In genomic region chr19:5680083-5680436, GRCh38 we compare ENCODE assay signal across 9 cellular contexts. TPM values are rescaled to one million over a fixed set of nuclear protein-coding genes. Genes with fewer than 3 reads are reported as not detected.
DNase-seq lines count a peak whose midpoint lies in the region; ATAC-seq, FAIRE-seq and TF ChIP-seq lines count a peak whose summit lies in the region.
"Had no signal": no experiment of that assay in that cellular context is flagged by ENCODE, and none has a peak within 500 bp of the region (broad histone marks: within the 10 kb centered on the region; RNA-seq: fewer than 3 reads in every experiment).

No MANE protein-coding gene starts in this region.

- TF ChIP-seq CTCF in PC-3 (conservative IDR thresholded peaks at IDR 0.05; ENCODE audit: low read depth, low read length) (no peak), endothelial cell of umbilical vein (IDR thresholded peaks at IDR 0.05; ENCODE audit: extremely low read depth in 1 of 2, insufficient read depth in 1 of 2, low read depth in 1 of 2, low read length in 2 of 2) (no peak)

- no peak for TF ChIP-seq POLR2A in endothelial cell of umbilical vein (IDR thresholded peaks at IDR 0.05; ENCODE audit: low read depth, low read length)

- no peaks in the 10 kb centered on the region for H3K9me3 ChIP-seq in PC-3 (ENCODE audit: low read length)
- no peaks in the 10 kb centered on the region for H3K9me3 ChIP-seq in endothelial cell of umbilical vein (replicated peaks; ENCODE audit: control insufficient read depth, insufficient read depth, low read length)
- H3K9me3 ChIP-seq in muscle layer of duodenum (ENCODE audit: control insufficient read depth in 1 of 2, low read length in 2 of 2): no peaks in the 10 kb centered on the region

- intact Hi-C loops in PC-3 (cut with micrococcal nuclease): loop anchor here (10.0 kb wide), 2 partner anchors 115 to 1855 kb away; partner anchors contain the start of genes DUS3L and PNPLA6
- intact Hi-C loops in endothelial cell of umbilical vein (cut with micrococcal nuclease): loop anchor here (1.0 to 2.0 kb wide), 2 partner anchors 10 to 57 kb away; partner anchors contain the start of genes RPL36, SAFB and SAFB2

- H3K4me3 ChIP-seq in PC-3 (ENCODE audit: low read length) (peak overlapping the region; percentile 79), endothelial cell of umbilical vein (replicated peaks in 1 of 3; ENCODE audit: insufficient read depth in 1 of 3, low read depth in 1 of 3, low read length in 3 of 3) (peak overlapping the region; percentile 65 to 91 (median 90)), muscle layer of duodenum (ENCODE audit: low read depth in 1 of 2, low read length in 2 of 2) (peak overlapping the region; percentile 96 to 97)

- peak overlapping the region; percentile 74 for H2AFZ ChIP-seq in PC-3 (ENCODE audit: low read length)
- H2AFZ ChIP-seq in endothelial cell of umbilical vein (ENCODE audit: low read depth, low read length): peak overlapping the region; percentile 70

- H3K9me1 ChIP-seq in endothelial cell of umbilical vein (replicated peaks; ENCODE audit: control insufficient read depth, extremely low read depth, insufficient read depth, low read length): no peaks in the 10 kb centered on the region

- dilution Hi-C loops in endothelial cell of umbilical vein (cut with MboI; ENCODE audit: extremely low pct_ligation_motif_present, low sequenced_read_pairs): no loop called here

- H3K9me2 ChIP-seq in PC-3 (replicated peaks; ENCODE audit: low read length): no peaks in the 10 kb centered on the region

- peaks cover 8% of the 10 kb centered on the region; the same call in 1 of the 2 replicates for H3K4me1 ChIP-seq in PC-3 (ENCODE audit: insufficient read depth, low read length)
- H3K4me1 ChIP-seq in endothelial cell of umbilical vein (ENCODE audit: control insufficient read depth, extremely low read depth, insufficient read depth, low read length): peaks cover 10% of the 10 kb centered on the region
- H3K4me1 ChIP-seq in muscle layer of duodenum (ENCODE audit: control insufficient read depth in 1 of 2, insufficient read depth in 2 of 2, low read length in 2 of 2): peaks cover 6 to 19% of the 10 kb centered on the region in 2 donors

- H3K27me3 ChIP-seq in PC-3 (ENCODE audit: low read length): no peaks in the 10 kb centered on the region
- H3K27me3 ChIP-seq in endothelial cell of umbilical vein (ENCODE audit: control insufficient read depth in 2 of 2, insufficient read depth in 2 of 2, low read length in 2 of 2): no peaks in the 10 kb centered on the region
- H3K27me3 ChIP-seq in muscle layer of duodenum (ENCODE audit: low read depth, low read length): no peaks in the 10 kb centered on the region

- no peaks in the 10 kb centered on the region for H3F3A ChIP-seq in PC-3 (ENCODE audit: low read length, unreplicated experiment)

- POLR2A ChIA-PET in PC-3 (lab: Charles Lee; ENCODE audit: unreplicated experiment): no interaction called here
- POLR2A ChIA-PET in endothelial cell of umbilical vein (lab: Charles Lee): no interaction called here

- peaks cover 13% of the 10 kb centered on the region for H3K79me2 ChIP-seq in PC-3 (ENCODE audit: low read length)
- peaks cover 9% of the 10 kb centered on the region for H3K79me2 ChIP-seq in endothelial cell of umbilical vein (ENCODE audit: control insufficient read depth, insufficient read depth, low read length)

- H3K27ac ChIP-seq in PC-3 (ENCODE audit: low read length): peak overlapping the region; percentile 32
- peak overlapping the region; percentile 83 for H3K27ac ChIP-seq in endothelial cell of umbilical vein (ENCODE audit: insufficient read depth, low read depth, low read length)
- peak overlapping the region; percentile 91 for H3K27ac ChIP-seq in muscle layer of duodenum (ENCODE audit: low read length)

- CTCF ChIA-PET in PC-3 (lab: Charles Lee) (no interaction called here), endothelial cell of umbilical vein (lab: Charles Lee) (interaction anchor here (1.0 kb wide), 1 partner anchor 10 kb away, joined by 4 read pairs; the partner anchor contains the start of gene RPL36)

- H3K36me3 ChIP-seq in PC-3 (ENCODE audit: low read depth, low read length): no peaks in the 10 kb centered on the region
- peaks cover 0 to 5% of the 10 kb centered on the region in 2 experiments for H3K36me3 ChIP-seq in endothelial cell of umbilical vein (ENCODE audit: control insufficient read depth in 2 of 2, extremely low read depth in 1 of 2, insufficient read depth in 2 of 2, low read length in 2 of 2)
- H3K36me3 ChIP-seq in muscle layer of duodenum (ENCODE audit: control insufficient read depth in 1 of 2, insufficient read depth in 2 of 2, low read length in 2 of 2): no peaks in the 10 kb centered on the region

- H4K20me1 ChIP-seq in PC-3 (ENCODE audit: low read length) (no peaks in the 10 kb centered on the region), endothelial cell of umbilical vein (replicated peaks; ENCODE audit: control insufficient read depth, extremely low read depth, insufficient read depth, low read length) (no peaks in the 10 kb centered on the region)

- H3K4me2 ChIP-seq in PC-3 (ENCODE audit: low read length) (peak overlapping the region; percentile 92), endothelial cell of umbilical vein (ENCODE audit: insufficient read depth, low read length) (peak overlapping the region; percentile 91)

- peak; percentile 42 for DNase-seq in EL
- DNase-seq in PC-3: no peak
- no peak for DNase-seq in endothelial cell of umbilical vein (ENCODE audit: low read depth, low spot score)
- DNase-seq in AML-193 (lab: John Stamatoyannopoulos, UW): no peak
- no peak for DNase-seq in activated effector memory CD4-positive, alpha-beta T cell treated with anti-CD3 and anti-CD28 coated beads, Interleukin-2, amount 50 U/mL, for 16 hours
- no peak for DNase-seq in NCI-H2029 treated with DMSO at 0.1 percent for 48 hours (lab: John Stamatoyannopoulos, UW)
- no peak for DNase-seq in NCI-H128 (lab: John Stamatoyannopoulos, UW; ENCODE audit: unreplicated experiment)

- BruUV-seq in PC-3 (replicated peaks; lab: Mats Ljungman, UMichigan) (TSS peak; percentile 75), endothelial cell of umbilical vein (replicated peaks; lab: Mats Ljungman, UMichigan) (TSS peak; percentile 85)

- FAIRE-seq in endothelial cell of umbilical vein (lab: Jason Lieb, UNC): no peak

- H3K9ac ChIP-seq in PC-3 (ENCODE audit: low read length): peak overlapping the region; percentile 88
- peak overlapping the region; percentile 91 for H3K9ac ChIP-seq in endothelial cell of umbilical vein (replicated peaks; ENCODE audit: extremely low read depth, insufficient read depth, low read length)

- ATAC-seq in PC-3: peak; percentile 9

TF ChIP-seq in endothelial cell of umbilical vein, 7 proteins besides CTCF, POLR2A, EP300 and RAD21 (continues in another document):
- TF ChIP-seq EZH2 (IDR thresholded peaks at IDR 0.05; ENCODE audit: borderline replicate concordance, low read depth, low read length, severe bottlenecking): no peak

RNA-seq across cellular contexts. Expression of gene MICOS13, which starts 0.3 kb away (rescaled TPM):
- total RNA-seq in PC-3 (2014; rRNA removed) (331 and 456 TPM in 2 replicates), endothelial cell of umbilical vein (53.0 and 55.3 TPM in 2 replicates)
- 86.1 and 115 TPM in 2 replicates for polyA plus RNA-seq in endothelial cell of umbilical vein
- 38.6 and 56.1 TPM in 2 replicates for polyA plus RNA-seq in endothelial cell of umbilical vein (2011; cell fraction: cytosol; rRNA removed)
- polyA plus RNA-seq in endothelial cell of umbilical vein (2011; cell fraction: nucleus; rRNA removed): 12.5 and 16.9 TPM in 2 replicates
- polyA plus RNA-seq in endothelial cell of umbilical vein (2012): 41.0 and 68.2 TPM in 2 replicates
- polyA minus RNA-seq in endothelial cell of umbilical vein: 11.8 and 15.2 TPM in 2 replicates
- 14.3 TPM for polyA minus RNA-seq in endothelial cell of umbilical vein (2011; cell fraction: cytosol; rRNA and poly(A)+ RNA removed)
- polyA minus RNA-seq in endothelial cell of umbilical vein (2011; cell fraction: nucleus; rRNA and poly(A)+ RNA removed): 2.9 and 4.7 TPM in 2 replicates

RNA-seq across cellular contexts. Expression of gene HSD11B1L, which starts 0.8 kb away (rescaled TPM):
- 8.6 and 10.9 TPM in 2 replicates for total RNA-seq in PC-3 (2014; rRNA removed)
- 4.4 and 5.0 TPM in 2 replicates for total RNA-seq in endothelial cell of umbilical vein
- polyA plus RNA-seq in endothelial cell of umbilical vein: 9.1 and 10.2 TPM in 2 replicates
- polyA plus RNA-seq in endothelial cell of umbilical vein (2011; cell fraction: cytosol; rRNA removed): 4.9 and 6.1 TPM in 2 replicates
- polyA plus RNA-seq in endothelial cell of umbilical vein (2011; cell fraction: nucleus; rRNA removed): 4.1 and 4.4 TPM in 2 replicates
- 4.2 and 11.2 TPM in 2 replicates for polyA plus RNA-seq in endothelial cell of umbilical vein (2012)
- polyA minus RNA-seq in endothelial cell of umbilical vein: 2.0 and 2.1 TPM in 2 replicates
- polyA minus RNA-seq in endothelial cell of umbilical vein (2011; cell fraction: cytosol; rRNA and poly(A)+ RNA removed): not detected
- 2.3 TPM in 1 of 2 replicates, not detected in the other for polyA minus RNA-seq in endothelial cell of umbilical vein (2011; cell fraction: nucleus; rRNA and poly(A)+ RNA removed)

RNA-seq across cellular contexts. Expression of gene RPL36, which starts 10.0 kb away (rescaled TPM):
- 2,190 and 2,470 TPM in 2 replicates for total RNA-seq in PC-3 (2014; rRNA removed)
- total RNA-seq in endothelial cell of umbilical vein: 944 and 1,033 TPM in 2 replicates
- 835 and 1,084 TPM in 2 replicates for polyA plus RNA-seq in endothelial cell of umbilical vein
- 561 and 877 TPM in 2 replicates for polyA plus RNA-seq in endothelial cell of umbilical vein (2011; cell fraction: cytosol; rRNA removed)
- 224 and 232 TPM in 2 replicates for polyA plus RNA-seq in endothelial cell of umbilical vein (2011; cell fraction: nucleus; rRNA removed)
- 1,177 and 1,852 TPM in 2 replicates for polyA plus RNA-seq in endothelial cell of umbilical vein (2012)
- polyA minus RNA-seq in endothelial cell of umbilical vein: 208 and 264 TPM in 2 replicates
- 889 TPM for polyA minus RNA-seq in endothelial cell of umbilical vein (2011; cell fraction: cytosol; rRNA and poly(A)+ RNA removed)
- 50.3 and 106 TPM in 2 replicates for polyA minus RNA-seq in endothelial cell of umbilical vein (2011; cell fraction: nucleus; rRNA and poly(A)+ RNA removed)

RNA-seq across cellular contexts. Expression of gene LONP1, which starts 39.9 kb away (rescaled TPM):
- total RNA-seq in PC-3 (2014; rRNA removed) (217 and 306 TPM in 2 replicates), endothelial cell of umbilical vein (95.1 and 95.7 TPM in 2 replicates)
- polyA plus RNA-seq in endothelial cell of umbilical vein: 70.0 and 89.2 TPM in 2 replicates
- 41.1 and 58.7 TPM in 2 replicates for polyA plus RNA-seq in endothelial cell of umbilical vein (2011; cell fraction: cytosol; rRNA removed)
- polyA plus RNA-seq in endothelial cell of umbilical vein (2011; cell fraction: nucleus; rRNA removed): 98.8 and 102 TPM in 2 replicates
- polyA plus RNA-seq in endothelial cell of umbilical vein (2012): 50.8 and 65.0 TPM in 2 replicates
- 35.4 and 48.9 TPM in 2 replicates for polyA minus RNA-seq in endothelial cell of umbilical vein
- polyA minus RNA-seq in endothelial cell of umbilical vein (2011; cell fraction: cytosol; rRNA and poly(A)+ RNA removed): 67.5 TPM
- 23.9 and 39.0 TPM in 2 replicates for polyA minus RNA-seq in endothelial cell of umbilical vein (2011; cell fraction: nucleus; rRNA and poly(A)+ RNA removed)

RNA-seq across cellular contexts. Expression of gene CATSPERD, which starts 40.4 kb away (rescaled TPM):
- total RNA-seq in PC-3 (2014; rRNA removed): not detected in 2 replicates
- total RNA-seq in endothelial cell of umbilical vein: not detected in 2 replicates
- not detected in 2 replicates for polyA plus RNA-seq in endothelial cell of umbilical vein
- not detected in 2 replicates for polyA plus RNA-seq in endothelial cell of umbilical vein (2011; cell fraction: cytosol; rRNA removed)
- polyA plus RNA-seq in endothelial cell of umbilical vein (2011; cell fraction: nucleus; rRNA removed): not detected in 2 replicates
- polyA plus RNA-seq in endothelial cell of umbilical vein (2012): not detected in 2 replicates
- polyA minus RNA-seq in endothelial cell of umbilical vein: not detected in 2 replicates
- polyA minus RNA-seq in endothelial cell of umbilical vein (2011; cell fraction: cytosol; rRNA and poly(A)+ RNA removed): not detected
- polyA minus RNA-seq in endothelial cell of umbilical vein (2011; cell fraction: nucleus; rRNA and poly(A)+ RNA removed): not detected in 2 replicates
- total RNA-seq: SK-MEL-5 had no signal

Comparison
In these comparisons a context has a peak if more than half of its experiments do, and no peak if none do; other contexts are left out.
1. H3K27ac ChIP-seq: peak in every context shown above with its lines; median percentile 91 in muscle layer of duodenum; 83 in endothelial cell of umbilical vein; 32 in PC-3.